In genomic region chrX:108199691-108200090, GRCh38 we compare ENCODE assay signal across 7 cellular contexts.
DNase-seq lines count a peak whose midpoint lies in the region; ATAC-seq and TF ChIP-seq lines count a peak whose summit lies in the region.

No MANE protein-coding gene starts in this region.

- DNase-seq in Daoy (ENCODE audit: low read depth) (peak; percentile 17), GM20000 (ENCODE audit: low spot score) (peak; percentile 15), NCI-H2196 treated with DMSO at 0.1 percent for 48 hours (lab: John Stamatoyannopoulos, UW; ENCODE audit: unreplicated experiment) (peak; percentile 0), dermis blood vessel endothelial cell (peak; percentile 63), osteocyte (ENCODE audit: extremely low spot score, unreplicated experiment) (no peak), thyroid gland (no peak)

- intact Hi-C loops in thyroid gland (cut with DNase I): no loop called here

- H3K9me3 Mint-ChIP-seq in osteocyte (ENCODE audit: unreplicated experiment): no peaks in the 10 kb centered on the region

- no peaks in the 10 kb centered on the region for H3K27me3 Mint-ChIP-seq in osteocyte (ENCODE audit: unreplicated experiment)

- H3K36me3 Mint-ChIP-seq in osteocyte (ENCODE audit: unreplicated experiment): no peaks in the 10 kb centered on the region

- no peaks in the 10 kb centered on the region for H3K4me1 Mint-ChIP-seq in osteocyte (ENCODE audit: unreplicated experiment)

- TF ChIP-seq POLR2A in thyroid gland (IDR thresholded peaks at IDR 0.05): no peak

- WGBS in thyroid gland, 2 donors: 9 to 13% methylated on average over 4 of the region's 4 CpGs

- no peaks in the 10 kb centered on the region for H3K27me3 ChIP-seq in thyroid gland

- no peak for ATAC-seq in HG03280 (IDR thresholded peaks at IDR 0.05; ENCODE audit: unreplicated experiment)

- H3K4me3 ChIP-seq in thyroid gland (replicated peaks in 1 of 3): no peak overlapping the region

- no peaks in the 10 kb centered on the region for H3K4me1 ChIP-seq in thyroid gland

- no peaks in the 10 kb centered on the region for H3K9me3 ChIP-seq in thyroid gland

- H3K27ac Mint-ChIP-seq in osteocyte (ENCODE audit: unreplicated experiment): no peak overlapping the region

- H3K36me3 ChIP-seq in thyroid gland: no peaks in the 10 kb centered on the region

- TF ChIP-seq CTCF in GM20000 (IDR thresholded peaks at IDR 0.05; ENCODE audit: extremely low read depth, missing control alignments) (peak; percentile 16), osteocyte (IDR thresholded peaks at IDR 0.05) (peak; percentile 81), thyroid gland (IDR thresholded peaks at IDR 0.05) (peak in 2 of 6 experiments; percentile 38 to 39)

- no peak overlapping the region for H3K4me3 Mint-ChIP-seq in osteocyte (ENCODE audit: unreplicated experiment)

- H3K27ac ChIP-seq in thyroid gland: no peak overlapping the region

Comparison
In these comparisons a context has a peak if more than half of its experiments do, and no peak if none do; other contexts are left out.
1. DNase-seq: peak in Daoy (single experiment), GM20000 (single experiment), NCI-H2196 treated with DMSO at 0.1 percent for 48 hours (single experiment) and dermis blood vessel endothelial cell (single experiment); none in osteocyte (single experiment) and thyroid gland (0 of 2).